In genomic region chr19:48501961-48502719, GRCh38 we compare ENCODE assay signal across 6 cellular contexts. TPM values are rescaled to one million over a fixed set of nuclear protein-coding genes. Genes with fewer than 3 reads are reported as not detected.
DNase-seq lines count a peak whose midpoint lies in the region; ATAC-seq and TF ChIP-seq lines count a peak whose summit lies in the region.

No MANE protein-coding gene starts in this region.

- peak overlapping the region; percentile 57; the same call in 1 of the 2 replicates for H3K4me3 ChIP-seq in PC-9
- no peak overlapping the region for H3K4me3 ChIP-seq in adipocyte (ENCODE audit: low read length)

- H3K9me3 ChIP-seq in PC-9 (ENCODE audit: insufficient read depth, low read depth) (no peaks in the 10 kb centered on the region), adipocyte (ENCODE audit: control insufficient read depth, low read length) (no peaks in the 10 kb centered on the region)

- H4K20me1 ChIP-seq in PC-9 (ENCODE audit: insufficient read depth) = no peaks in the 10 kb centered on the region

- no peaks in the 10 kb centered on the region for H3K9me2 ChIP-seq in PC-9 (ENCODE audit: insufficient read depth)

- CTCF ChIA-PET in PC-9 (lab: Charles Lee) = interaction anchor here (0.5 to 1.1 kb wide), 10 partner anchors 9 to 723 kb away, joined by 3 to 19 read pairs (median 4); no protein-coding TSS in a partner anchor

- peak overlapping the region; percentile 65; the same call in 1 of the 2 replicates for H2AFZ ChIP-seq in PC-9

- H3K4me1 Mint-ChIP-seq in natural killer cell = peaks cover 17 to 28% of the 10 kb centered on the region in 2 donors

- 0 out of 2 replicates have a peak overlapping the region, but pooled peaks have one; percentile 12 for H3K27ac ChIP-seq in PC-9

- no peaks in the 10 kb centered on the region for H3K9me3 Mint-ChIP-seq in natural killer cell

- peak overlapping the region; percentile 88 for H3K4me2 ChIP-seq in PC-9

- H3K36me3 ChIP-seq in PC-9 (ENCODE audit: low read depth) (no peaks in the 10 kb centered on the region), adipocyte (ENCODE audit: control insufficient read depth, insufficient read depth, low read length, severe bottlenecking) (no peaks in the 10 kb centered on the region)

- H3K9ac ChIP-seq in adipocyte (ENCODE audit: low read length) = no peak overlapping the region

- H3K27me3 ChIP-seq in PC-9 (ENCODE audit: insufficient read depth, low read depth) (no peaks in the 10 kb centered on the region), adipocyte (replicated peaks; ENCODE audit: control insufficient read depth, insufficient read depth, low read length) (peaks cover 25% of the 10 kb centered on the region)

- H3K36me3 Mint-ChIP-seq in natural killer cell = no peaks in the 10 kb centered on the region

- intact Hi-C loops in PC-9 (cut with micrococcal nuclease; ENCODE audit: unreplicated experiment) = loop anchor here (1.0 to 5.0 kb wide), 4 partner anchors 9 to 180 kb away; partner anchors contain the start of gene DBP
- intact Hi-C loops in natural killer cell (cut with micrococcal nuclease) = no loop called here

- POLR2A ChIA-PET in PC-9 (lab: Charles Lee; ENCODE audit: unreplicated experiment) = interaction anchor here (0.5 to 1.1 kb wide), 9 partner anchors 9 to 1140 kb away, joined by 3 to 46 read pairs (median 3); partner anchors contain the start of gene SCAF1

- H3K79me2 ChIP-seq in PC-9 (ENCODE audit: low read depth) = peaks cover 12% of the 10 kb centered on the region

- BruUV-seq in PC-9 (replicated peaks; lab: Mats Ljungman, UMichigan) = TSS peak; percentile 78

- no peak for TF ChIP-seq CTCF in PC-9 (conservative IDR thresholded peaks at IDR 0.05)
- no peak for TF ChIP-seq CTCF in natural killer cell (IDR thresholded peaks at IDR 0.05)

- H3K27ac Mint-ChIP-seq in natural killer cell = peak overlapping the region in 1 of 2 donors; percentile 54

- H3K4me1 ChIP-seq in PC-9 (replicated peaks; ENCODE audit: insufficient read depth) (peaks cover 16% of the 10 kb centered on the region; the same call in 1 of the 2 replicates), adipocyte (ENCODE audit: control insufficient read depth, insufficient read depth, low read length) (no peaks in the 10 kb centered on the region)

- peaks cover 26% of the 10 kb centered on the region for H3F3A ChIP-seq in PC-9 (ENCODE audit: insufficient read depth, low read depth)

- peaks cover 0 to 18% of the 10 kb centered on the region in 2 donors for H3K27me3 Mint-ChIP-seq in natural killer cell (ENCODE audit: low read depth in 2 of 2)

- DNase-seq in PC-9 (peak; percentile 96 to 99), adipocyte (ENCODE audit: low read depth) (peak; percentile 50), natural killer cell (no peak)

- ATAC-seq in HG03159 (IDR thresholded peaks at IDR 0.05; ENCODE audit: unreplicated experiment) (peak; percentile 18), natural killer cell (peak; percentile 64 to 72 (median 68)), HG03457 (IDR thresholded peaks at IDR 0.05; ENCODE audit: unreplicated experiment) (no peak), GM18520 (IDR thresholded peaks at IDR 0.05; ENCODE audit: unreplicated experiment) (no peak)

- H3K4me3 Mint-ChIP-seq in natural killer cell = peak overlapping the region; percentile 70

RNA-seq across cellular contexts. Expression of gene LMTK3, which starts 9.5 kb away (rescaled TPM):
- total RNA-seq in PC-9 (2021) (13.9 and 19.6 TPM in 2 replicates), natural killer cell (1 to 10 TPM in 2 of 3 donors, under 1 TPM in 1; 0.64 to 2.9 (median 1.9) TPM)

RNA-seq across cellular contexts. Expression of gene CYTH2, which starts 33.0 kb away (rescaled TPM):
- total RNA-seq in PC-9 (2021) (74.4 and 93.0 TPM in 2 replicates), natural killer cell (10 to 100 TPM; 38.5 to 44.1 (median 39.2) TPM)

RNA-seq across cellular contexts. Expression of gene KCNJ14, which starts 46.8 kb away (rescaled TPM):
- total RNA-seq in PC-9 (2021) (5.4 and 8.3 TPM in 2 replicates), natural killer cell (1 to 10 TPM in 1 of 3 donors, under 1 TPM in 2; 0.77 to 1.2 (median 0.85) TPM)

RNA-seq across cellular contexts. Expression of gene SULT2B1, which starts 49.8 kb away (rescaled TPM):
- total RNA-seq in PC-9 (2021) (4.4 and 6.2 TPM in 2 replicates), natural killer cell (under 1 TPM in 1 of 3 donors, not detected in 2; 0.40 TPM)

RNA-seq across cellular contexts. Expression of gene GRWD1, which starts 56.4 kb away (rescaled TPM):
- total RNA-seq in PC-9 (2021) (35.5 and 44.2 TPM in 2 replicates), natural killer cell (10 to 100 TPM; 14.2 to 29.0 (median 16.7) TPM)

Comparison
In these comparisons a context has a peak if more than half of its experiments do, and no peak if none do; other contexts are left out.
1. ATAC-seq: peak in HG03159 (single experiment) and natural killer cell (3 of 3); none in HG03457 (single experiment) and GM18520 (single experiment).